18 cellular contexts compared by ENCODE assay signal in the genomic region with DNA sequence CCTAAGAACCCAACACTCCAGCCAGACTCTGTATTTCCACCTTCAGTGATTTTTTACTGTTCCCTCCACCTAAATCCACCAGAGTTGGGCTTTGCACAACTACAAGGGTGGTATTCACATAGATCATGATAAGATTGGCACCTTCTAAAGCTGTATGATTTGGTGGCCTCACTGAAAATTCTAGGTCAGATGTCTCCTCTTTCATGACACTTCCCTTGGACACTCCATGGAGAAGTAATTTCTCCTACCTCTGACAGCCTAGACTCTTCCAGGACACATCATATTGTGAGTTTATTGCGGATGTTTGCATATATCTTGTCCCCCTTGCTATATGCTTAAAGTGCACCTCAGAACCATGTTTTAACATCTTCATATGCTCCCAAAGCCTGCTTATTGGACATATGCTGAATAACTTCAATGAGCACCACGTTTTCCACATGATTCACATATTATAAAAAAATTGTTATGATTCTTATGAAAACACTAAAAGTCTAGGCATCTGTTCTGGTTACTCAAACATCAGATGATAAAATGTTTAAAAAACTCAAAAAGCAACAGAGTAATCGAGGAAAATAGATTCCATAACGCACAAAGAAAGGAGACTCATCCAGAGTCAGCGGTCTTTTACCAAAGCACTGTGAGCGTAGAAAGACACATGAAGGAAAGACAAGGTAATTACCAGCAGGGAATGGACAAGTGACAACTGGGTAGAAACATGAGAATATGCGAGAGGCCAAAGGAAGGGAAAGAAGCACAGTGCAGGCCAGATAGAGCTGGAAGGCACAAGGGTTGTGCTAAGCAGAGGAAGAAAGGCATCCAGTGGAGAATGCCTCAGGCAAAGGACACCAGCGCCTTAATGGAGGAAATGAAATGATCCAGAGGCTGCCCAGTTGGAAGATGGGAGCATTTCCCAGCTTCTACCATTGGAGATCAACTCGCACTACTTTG.
"Had no signal": no experiment of that assay in that cellular context is flagged by ENCODE, and none has a peak within 500 bp of the region (broad histone marks: within the 10 kb centered on the region; RNA-seq: fewer than 3 reads in every experiment).

No MANE protein-coding gene starts in this region.

- DNase-seq: activated CD4-positive, alpha-beta memory T cell treated with anti-CD3 and anti-CD28 coated beads, Interleukin-2, amount 10 ng/mL, durations not matched to agents 7 days and 5 days; activated CD4-positive, alpha-beta T cell treated with anti-CD3 and anti-CD28 coated beads for 36 hours; activated T-cell treated with anti-CD3 and anti-CD28 coated beads, Interleukin-2, amount 50 U/mL, for 72 hours; aorta; endodermal cell; erythroblast; head of caudate nucleus; left lung; posterior cingulate gyrus; right lobe of liver; stimulated activated CD4-positive, alpha-beta T cell treated with anti-CD3 and anti-CD28 coated beads, Interleukin-2, amount 100 ng/mL, for 48 hours; stimulated activated naive CD8-positive, alpha-beta T cell treated with anti-CD3 and anti-CD28 coated beads, Interleukin-15, Interleukin-2, amounts not matched to agents 100 U/mL and 50 U/mL, for 24 hours; T-cell; T1000; upper lobe of left lung had no signal

- H3K4me1 ChIP-seq: breast epithelium, left lung, upper lobe of left lung had no signal

- ATAC-seq: activated CD4-positive, alpha-beta T cell treated with anti-CD3 and anti-CD28 coated beads for 36 hours; activated T-cell treated with anti-CD3 and anti-CD28 coated beads, Interleukin-2, amount 50 U/mL, for 72 hours; left lung; right lobe of liver; stimulated activated naive CD8-positive, alpha-beta T cell treated with anti-CD3 and anti-CD28 coated beads, Interleukin-15, Interleukin-2, amounts not matched to agents 100 U/mL and 50 U/mL, for 24 hours; T-cell had no signal

- H3K4me3 Mint-ChIP-seq: activated CD4-positive, alpha-beta memory T cell treated with anti-CD3 and anti-CD28 coated beads, Interleukin-2, amount 10 ng/mL, durations not matched to agents 7 days and 5 days; activated CD4-positive, alpha-beta T cell treated with anti-CD3 and anti-CD28 coated beads for 36 hours; activated T-cell treated with anti-CD3 and anti-CD28 coated beads, Interleukin-2, amount 50 U/mL, for 72 hours; endodermal cell; T-cell had no signal

- H3K4me3 ChIP-seq: breast epithelium, left lung, right lobe of liver, suprapubic skin, upper lobe of left lung had no signal

- H3K27ac Mint-ChIP-seq: activated CD4-positive, alpha-beta memory T cell treated with anti-CD3 and anti-CD28 coated beads, Interleukin-2, amount 10 ng/mL, durations not matched to agents 7 days and 5 days; activated CD4-positive, alpha-beta T cell treated with anti-CD3 and anti-CD28 coated beads for 36 hours; activated T-cell treated with anti-CD3 and anti-CD28 coated beads, Interleukin-2, amount 50 U/mL, for 72 hours; endodermal cell; T-cell had no signal

- H3K9me3 ChIP-seq: breast epithelium, right lobe of liver, upper lobe of left lung had no signal

- H3K4me1 Mint-ChIP-seq: activated CD4-positive, alpha-beta memory T cell treated with anti-CD3 and anti-CD28 coated beads, Interleukin-2, amount 10 ng/mL, durations not matched to agents 7 days and 5 days; activated CD4-positive, alpha-beta T cell treated with anti-CD3 and anti-CD28 coated beads for 36 hours had no signal

- H3K27me3 Mint-ChIP-seq: activated CD4-positive, alpha-beta memory T cell treated with anti-CD3 and anti-CD28 coated beads, Interleukin-2, amount 10 ng/mL, durations not matched to agents 7 days and 5 days; activated CD4-positive, alpha-beta T cell treated with anti-CD3 and anti-CD28 coated beads for 36 hours; T-cell had no signal

- H3K27ac ChIP-seq: right lobe of liver, upper lobe of left lung, VCaP had no signal

- H3K36me3 ChIP-seq: breast epithelium, left lung, right lobe of liver had no signal

- H3K27me3 ChIP-seq: breast epithelium, left lung, right lobe of liver, suprapubic skin, upper lobe of left lung had no signal
